Comparison of ENCODE assay signal across 8 cellular contexts in genomic region chr1:193058529-193059281, GRCh38. TPM values are rescaled to one million over a fixed set of nuclear protein-coding genes. Genes with fewer than 3 reads are reported as not detected.
DNase-seq lines count a peak whose midpoint lies in the region; ATAC-seq and TF ChIP-seq lines count a peak whose summit lies in the region.

No MANE protein-coding gene starts in this region.

- peak overlapping the region; percentile 76 for H3K4me2 ChIP-seq in DND-41 (ENCODE audit: insufficient read depth, low read length)

- ATAC-seq in DND-41 (ENCODE audit: insufficient read depth, low read depth) (peak; percentile 41), GM21367 (IDR thresholded peaks at IDR 0.05; ENCODE audit: unreplicated experiment) (peak; percentile 44), left ventricle myocardium superior (peak; percentile 12), gastrocnemius medialis (peak; percentile 29 to 33)

- peak overlapping the region; percentile 78 for H2AFZ ChIP-seq in DND-41 (ENCODE audit: low read depth, low read length)

- H3K9ac ChIP-seq in DND-41 (ENCODE audit: low read depth, low read length), result peak overlapping the region; percentile 87

- peaks cover 47% of the 10 kb centered on the region for H3K4me1 ChIP-seq in DND-41 (ENCODE audit: insufficient read depth, low read length)
- peaks cover 36 to 47% of the 10 kb centered on the region in 2 donors for H3K4me1 ChIP-seq in gastrocnemius medialis

- intact Hi-C loops in left ventricle myocardium superior (cut with micrococcal nuclease) (no loop called here), gastrocnemius medialis (cut with DNase I; ENCODE audit: low total_unique reads) (loop anchor here (1.0 kb wide), 2 partner anchors 47 to 64 kb away; partner anchors contain the start of genes CDC73 and GLRX2)

- no peak for TF ChIP-seq POLR2A in gastrocnemius medialis (IDR thresholded peaks at IDR 0.05)

- H3K4me3 ChIP-seq in DND-41 (ENCODE audit: low read depth in 1 of 2, low read length in 2 of 2) (peak overlapping the region; percentile 55 to 93; a peak in 3 of 4 replicates), gastrocnemius medialis (peak overlapping the region; percentile 80 to 97 (median 90))

- H3K27me3 ChIP-seq in DND-41 (ENCODE audit: insufficient read depth, low read length, poor library complexity), result no peaks in the 10 kb centered on the region
- H3K27me3 ChIP-seq in gastrocnemius medialis, result no peaks in the 10 kb centered on the region

- peaks cover 31% of the 10 kb centered on the region; the same call in 1 of the 2 replicates for H4K20me1 ChIP-seq in DND-41 (ENCODE audit: insufficient read depth, low read length)

- H3K9me3 ChIP-seq in DND-41 (ENCODE audit: insufficient read depth, low read length, severe bottlenecking) (no peaks in the 10 kb centered on the region), gastrocnemius medialis (no peaks in the 10 kb centered on the region)

- H3K36me3 ChIP-seq in DND-41 (ENCODE audit: insufficient read depth, low read length) (peaks cover 7% of the 10 kb centered on the region), gastrocnemius medialis (no peaks in the 10 kb centered on the region)

- in situ Hi-C loops in SK-MEL-5 (cut with HindIII; ENCODE audit: low pct_unique_long_range_greater_than_20kb, low sequenced_read_pairs) (no loop called here), gastrocnemius medialis (cut with MboI; ENCODE audit: low sequenced_read_pairs in 4 of 4) (loop anchor here in 2 of 4 donors (5.0 to 10.0 kb wide), 2 partner anchors 66 to 69 kb away; partner anchors contain the start of gene CDC73 (in 1 of the 2))

- peaks cover 98% of the 10 kb centered on the region for H3K79me2 ChIP-seq in DND-41 (ENCODE audit: insufficient read depth, low read length)

- no peak for TF ChIP-seq CTCF in DND-41 (IDR thresholded peaks at IDR 0.05; ENCODE audit: borderline replicate concordance, extremely low read depth, low read length, poor library complexity, severe bottlenecking)
- TF ChIP-seq CTCF in gastrocnemius medialis (IDR thresholded peaks at IDR 0.05 in 4 of 5, conservative IDR thresholded peaks at IDR 0.05 in 1 of 5), result no peak

- peak; percentile 66 for DNase-seq in DND-41
- DNase-seq in HT1080 (ENCODE audit: low read depth), result peak; percentile 49
- peak; percentile 58 for DNase-seq in SK-MEL-5 (ENCODE audit: low read depth, low spot score)
- DNase-seq in activated naive CD4-positive, alpha-beta T cell treated with anti-CD3 and anti-CD28 coated beads, Interleukin-2, amount 50 U/mL, for 16 hours, result peak; percentile 57
- DNase-seq in left ventricle myocardium superior, result peak; percentile 31
- peak; percentile 4 to 22 for DNase-seq in gastrocnemius medialis
- no peak for DNase-seq in epidermal melanocyte (ENCODE audit: insufficient read length, low spot score)

- peak overlapping the region; percentile 83 for H3K27ac ChIP-seq in DND-41 (ENCODE audit: low read length)
- peak overlapping the region; percentile 96 to 98 (median 98) for H3K27ac ChIP-seq in gastrocnemius medialis

RNA-seq across cellular contexts. Expression of gene UCHL5, which starts 0.5 kb away (rescaled TPM):
- total RNA-seq in HT1080 (2014; rRNA removed; shearing (Covaris generic)), result 27.0 and 41.4 TPM in 2 replicates
- polyA plus RNA-seq in HT1080 (2015; cell fraction: cytosol; rRNA removed), result 69.6 and 75.2 TPM in 2 replicates
- 42.1 and 46.5 TPM in 2 replicates for polyA plus RNA-seq in HT1080 (2015; cell fraction: nucleus; rRNA removed)
- 39.6 and 41.4 TPM in 2 replicates for total RNA-seq in SK-MEL-5 (2014; rRNA removed; shearing (Covaris generic))
- 58.7 and 60.9 TPM in 2 replicates for polyA plus RNA-seq in SK-MEL-5 (2015; cell fraction: cytosol; rRNA removed)
- 41.1 and 54.0 TPM in 2 replicates for polyA plus RNA-seq in SK-MEL-5 (2015; cell fraction: nucleus; rRNA removed)
- total RNA-seq in left ventricle myocardium superior (45.3 TPM), gastrocnemius medialis (10 to 100 TPM; 26.0 to 40.6 (median 30.7) TPM)

RNA-seq across cellular contexts. Expression of gene RO60, which starts 0.7 kb away (rescaled TPM):
- 75.0 and 78.3 TPM in 2 replicates for total RNA-seq in HT1080 (2014; rRNA removed; shearing (Covaris generic))
- 19.2 and 22.4 TPM in 2 replicates for polyA plus RNA-seq in HT1080 (2015; cell fraction: cytosol; rRNA removed)
- 27.1 and 27.6 TPM in 2 replicates for polyA plus RNA-seq in HT1080 (2015; cell fraction: nucleus; rRNA removed)
- total RNA-seq in SK-MEL-5 (2014; rRNA removed; shearing (Covaris generic)), result 106 and 115 TPM in 2 replicates
- polyA plus RNA-seq in SK-MEL-5 (2015; cell fraction: cytosol; rRNA removed), result 22.5 and 35.6 TPM in 2 replicates
- polyA plus RNA-seq in SK-MEL-5 (2015; cell fraction: nucleus; rRNA removed), result 15.6 and 25.1 TPM in 2 replicates
- total RNA-seq in left ventricle myocardium superior (51.6 TPM), gastrocnemius medialis (10 to 100 TPM; 56.1 to 74.0 (median 58.2) TPM)

RNA-seq across cellular contexts. Expression of gene GLRX2, which starts 46.5 kb away (rescaled TPM):
- 42.4 and 50.4 TPM in 2 replicates for total RNA-seq in HT1080 (2014; rRNA removed; shearing (Covaris generic))
- 19.0 and 22.1 TPM in 2 replicates for polyA plus RNA-seq in HT1080 (2015; cell fraction: cytosol; rRNA removed)
- 4.6 and 10.1 TPM in 2 replicates for polyA plus RNA-seq in HT1080 (2015; cell fraction: nucleus; rRNA removed)
- total RNA-seq in SK-MEL-5 (2014; rRNA removed; shearing (Covaris generic)), result 36.3 and 41.8 TPM in 2 replicates
- polyA plus RNA-seq in SK-MEL-5 (2015; cell fraction: cytosol; rRNA removed), result 18.0 and 29.8 TPM in 2 replicates
- 9.4 and 14.9 TPM in 2 replicates for polyA plus RNA-seq in SK-MEL-5 (2015; cell fraction: nucleus; rRNA removed)
- total RNA-seq in left ventricle myocardium superior, result 37.0 TPM
- total RNA-seq in gastrocnemius medialis, result 10 to 100 TPM; 11.9 to 42.8 (median 20.7) TPM
